1 cellular context compared by ENCODE assay signal in the genomic region with DNA sequence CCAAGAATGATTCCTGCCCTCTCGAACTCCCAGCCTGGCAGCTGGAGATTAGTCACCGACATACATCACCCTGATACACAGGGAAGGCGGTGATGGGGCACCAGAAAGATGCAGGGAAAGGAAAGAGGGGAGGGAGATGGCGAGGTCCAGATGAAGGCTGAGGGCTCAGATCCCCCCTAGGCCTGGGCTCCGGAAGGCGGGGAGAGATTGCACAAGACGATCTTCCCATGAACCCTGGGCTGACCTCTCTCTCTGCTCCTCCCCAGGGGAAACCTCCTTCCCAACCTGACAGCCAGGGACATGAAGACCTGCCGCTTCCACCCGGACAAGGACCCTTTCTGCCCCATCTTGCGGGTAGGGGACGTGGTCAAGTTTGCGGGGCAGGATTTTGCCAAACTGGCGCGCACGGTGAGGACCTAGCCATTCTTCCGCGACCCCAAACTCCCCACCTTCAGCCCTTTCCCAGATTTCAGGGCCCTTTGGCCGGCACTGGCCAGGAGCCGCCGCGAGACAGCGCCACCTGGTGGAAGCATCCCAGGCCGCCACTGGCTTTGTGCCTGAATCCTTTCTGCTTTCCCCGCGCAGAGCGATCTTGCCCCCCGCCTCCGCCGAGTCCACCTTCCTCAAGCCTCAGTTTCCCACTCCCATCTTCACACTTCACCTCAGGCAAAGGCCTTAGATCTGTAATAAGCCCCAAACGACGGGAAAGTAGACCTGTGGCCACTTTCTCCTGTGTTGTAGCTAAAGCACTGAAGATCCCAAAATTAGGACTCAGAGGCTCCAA.
TF ChIP-seq lines count a peak whose summit lies in the region.

No MANE protein-coding gene starts in this region.

TF ChIP-seq in HepG2, 621 proteins besides CTCF, POLR2A, EP300 and RAD21 (continued from another document and continues in another):
- TF ChIP-seq, protein P1, sequence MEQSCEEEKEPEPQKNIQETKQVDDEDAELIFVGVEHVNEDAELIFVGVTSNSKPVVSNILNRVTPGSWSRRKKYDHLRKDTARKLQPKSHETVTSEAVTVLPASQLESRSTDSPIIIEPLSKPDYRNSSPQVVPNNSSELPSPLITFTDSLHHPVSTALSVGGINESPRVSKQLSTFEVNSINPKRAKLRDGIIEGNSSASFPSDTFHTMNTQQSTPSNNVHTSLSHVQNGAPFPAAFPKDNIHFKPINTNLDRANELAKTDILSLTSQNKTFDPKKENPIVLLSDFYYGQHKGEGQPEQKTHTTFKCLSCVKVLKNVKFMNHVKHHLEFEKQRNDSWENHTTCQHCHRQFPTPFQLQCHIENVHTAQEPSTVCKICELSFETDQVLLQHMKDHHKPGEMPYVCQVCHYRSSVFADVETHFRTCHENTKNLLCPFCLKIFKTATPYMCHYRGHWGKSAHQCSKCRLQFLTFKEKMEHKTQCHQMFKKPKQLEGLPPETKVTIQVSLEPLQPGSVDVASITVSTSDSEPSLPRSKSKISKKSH (CRISPR knock-in tag; IDR thresholded peaks at IDR 0.05; ENCODE audit: borderline replicate concordance): no peak
- TF ChIP-seq ZNF724P (CRISPR knock-in tag; IDR thresholded peaks at IDR 0.05; ENCODE audit: borderline replicate concordance) (no peak), U2AF1 (optimal IDR thresholded peaks at IDR 0.05; ENCODE audit: low read depth, low read length) (no peak), CEBPB (IDR thresholded peaks at IDR 0.05; ENCODE audit: borderline replicate concordance, low read depth, low read length) (peak; percentile 81), RARA (CRISPR knock-in tag; IDR thresholded peaks at IDR 0.05) (peak; percentile 71), ZNF333 (CRISPR knock-in tag; IDR thresholded peaks at IDR 0.05; ENCODE audit: borderline replicate concordance) (no peak), MTF2 (CRISPR knock-in tag; IDR thresholded peaks at IDR 0.05; ENCODE audit: borderline replicate concordance) (peak; percentile 60; the same call in 1 of the 2 replicates), ZNF33B (CRISPR knock-in tag; IDR thresholded peaks at IDR 0.05) (no peak), SALL2 (CRISPR knock-in tag; IDR thresholded peaks at IDR 0.05) (no peak), NAIF1 (CRISPR knock-in tag; IDR thresholded peaks at IDR 0.05; ENCODE audit: borderline replicate concordance) (no peak), ZNF484 (CRISPR knock-in tag; IDR thresholded peaks at IDR 0.05; ENCODE audit: borderline replicate concordance, low read depth) (no peak), ASH2L (IDR thresholded peaks at IDR 0.05; ENCODE audit: insufficient read length, low read depth, low read length) (no peak), GFI1 (CRISPR knock-in tag; IDR thresholded peaks at IDR 0.05; ENCODE audit: borderline replicate concordance) (peak; percentile 19; the same call in 1 of the 2 replicates), ZNF83 (CRISPR knock-in tag; IDR thresholded peaks at IDR 0.05; ENCODE audit: borderline replicate concordance) (no peak), HNRNPUL1 (IDR thresholded peaks at IDR 0.05; ENCODE audit: low read depth, low read length) (no peak), ZNF589 (CRISPR knock-in tag; conservative IDR thresholded peaks at IDR 0.05) (no peak), ZBTB42 (CRISPR knock-in tag; IDR thresholded peaks at IDR 0.05) (no peak), KAT2B (IDR thresholded peaks at IDR 0.05; ENCODE audit: borderline replicate concordance, low read depth, low read length) (no peak), RXRA (CRISPR knock-in tag; IDR thresholded peaks at IDR 0.05) (no peak; the same call in 1 of the 2 replicates), ONECUT2 (CRISPR knock-in tag; IDR thresholded peaks at IDR 0.05) (no peak), ZBTB20 (CRISPR knock-in tag; IDR thresholded peaks at IDR 0.05; ENCODE audit: borderline replicate concordance, low read depth) (no peak), ZNF337 (CRISPR knock-in tag; IDR thresholded peaks at IDR 0.05; ENCODE audit: borderline replicate concordance, low read depth) (no peak), ZNF446 (CRISPR knock-in tag; IDR thresholded peaks at IDR 0.05) (no peak), ZNF619 (CRISPR knock-in tag; IDR thresholded peaks at IDR 0.05) (no peak)
- TF ChIP-seq, protein P2, sequence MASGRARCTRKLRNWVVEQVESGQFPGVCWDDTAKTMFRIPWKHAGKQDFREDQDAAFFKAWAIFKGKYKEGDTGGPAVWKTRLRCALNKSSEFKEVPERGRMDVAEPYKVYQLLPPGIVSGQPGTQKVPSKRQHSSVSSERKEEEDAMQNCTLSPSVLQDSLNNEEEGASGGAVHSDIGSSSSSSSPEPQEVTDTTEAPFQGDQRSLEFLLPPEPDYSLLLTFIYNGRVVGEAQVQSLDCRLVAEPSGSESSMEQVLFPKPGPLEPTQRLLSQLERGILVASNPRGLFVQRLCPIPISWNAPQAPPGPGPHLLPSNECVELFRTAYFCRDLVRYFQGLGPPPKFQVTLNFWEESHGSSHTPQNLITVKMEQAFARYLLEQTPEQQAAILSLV (CRISPR knock-in tag; IDR thresholded peaks at IDR 0.05; ENCODE audit: borderline replicate concordance): peak; percentile 64; the same call in 1 of the 2 replicates
- TF ChIP-seq, protein P3, sequence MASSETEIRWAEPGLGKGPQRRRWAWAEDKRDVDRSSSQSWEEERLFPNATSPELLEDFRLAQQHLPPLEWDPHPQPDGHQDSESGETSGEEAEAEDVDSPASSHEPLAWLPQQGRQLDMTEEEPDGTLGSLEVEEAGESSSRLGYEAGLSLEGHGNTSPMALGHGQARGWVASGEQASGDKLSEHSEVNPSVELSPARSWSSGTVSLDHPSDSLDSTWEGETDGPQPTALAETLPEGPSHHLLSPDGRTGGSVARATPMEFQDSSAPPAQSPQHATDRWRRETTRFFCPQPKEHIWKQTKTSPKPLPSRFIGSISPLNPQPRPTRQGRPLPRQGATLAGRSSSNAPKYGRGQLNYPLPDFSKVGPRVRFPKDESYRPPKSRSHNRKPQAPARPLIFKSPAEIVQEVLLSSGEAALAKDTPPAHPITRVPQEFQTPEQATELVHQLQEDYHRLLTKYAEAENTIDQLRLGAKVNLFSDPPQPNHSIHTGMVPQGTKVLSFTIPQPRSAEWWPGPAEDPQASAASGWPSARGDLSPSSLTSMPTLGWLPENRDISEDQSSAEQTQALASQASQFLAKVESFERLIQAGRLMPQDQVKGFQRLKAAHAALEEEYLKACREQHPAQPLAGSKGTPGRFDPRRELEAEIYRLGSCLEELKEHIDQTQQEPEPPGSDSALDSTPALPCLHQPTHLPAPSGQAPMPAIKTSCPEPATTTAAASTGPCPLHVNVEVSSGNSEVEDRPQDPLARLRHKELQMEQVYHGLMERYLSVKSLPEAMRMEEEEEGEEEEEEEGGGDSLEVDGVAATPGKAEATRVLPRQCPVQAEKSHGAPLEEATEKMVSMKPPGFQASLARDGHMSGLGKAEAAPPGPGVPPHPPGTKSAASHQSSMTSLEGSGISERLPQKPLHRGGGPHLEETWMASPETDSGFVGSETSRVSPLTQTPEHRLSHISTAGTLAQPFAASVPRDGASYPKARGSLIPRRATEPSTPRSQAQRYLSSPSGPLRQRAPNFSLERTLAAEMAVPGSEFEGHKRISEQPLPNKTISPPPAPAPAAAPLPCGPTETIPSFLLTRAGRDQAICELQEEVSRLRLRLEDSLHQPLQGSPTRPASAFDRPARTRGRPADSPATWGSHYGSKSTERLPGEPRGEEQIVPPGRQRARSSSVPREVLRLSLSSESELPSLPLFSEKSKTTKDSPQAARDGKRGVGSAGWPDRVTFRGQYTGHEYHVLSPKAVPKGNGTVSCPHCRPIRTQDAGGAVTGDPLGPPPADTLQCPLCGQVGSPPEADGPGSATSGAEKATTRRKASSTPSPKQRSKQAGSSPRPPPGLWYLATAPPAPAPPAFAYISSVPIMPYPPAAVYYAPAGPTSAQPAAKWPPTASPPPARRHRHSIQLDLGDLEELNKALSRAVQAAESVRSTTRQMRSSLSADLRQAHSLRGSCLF (CRISPR knock-in tag; IDR thresholded peaks at IDR 0.05; ENCODE audit: borderline replicate concordance): no peak
- TF ChIP-seq, protein P4, sequence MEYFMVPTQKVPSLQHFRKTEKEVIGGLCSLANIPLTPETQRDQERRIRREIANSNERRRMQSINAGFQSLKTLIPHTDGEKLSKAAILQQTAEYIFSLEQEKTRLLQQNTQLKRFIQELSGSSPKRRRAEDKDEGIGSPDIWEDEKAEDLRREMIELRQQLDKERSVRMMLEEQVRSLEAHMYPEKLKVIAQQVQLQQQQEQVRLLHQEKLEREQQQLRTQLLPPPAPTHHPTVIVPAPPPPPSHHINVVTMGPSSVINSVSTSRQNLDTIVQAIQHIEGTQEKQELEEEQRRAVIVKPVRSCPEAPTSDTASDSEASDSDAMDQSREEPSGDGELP (IDR thresholded peaks at IDR 0.05; ENCODE audit: borderline replicate concordance, low read depth): no peak
- TF ChIP-seq, protein P5, sequence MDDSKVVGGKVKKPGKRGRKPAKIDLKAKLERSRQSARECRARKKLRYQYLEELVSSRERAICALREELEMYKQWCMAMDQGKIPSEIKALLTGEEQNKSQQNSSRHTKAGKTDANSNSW (CRISPR knock-in tag; IDR thresholded peaks at IDR 0.05; ENCODE audit: borderline replicate concordance): no peak
- TF ChIP-seq, protein P6, sequence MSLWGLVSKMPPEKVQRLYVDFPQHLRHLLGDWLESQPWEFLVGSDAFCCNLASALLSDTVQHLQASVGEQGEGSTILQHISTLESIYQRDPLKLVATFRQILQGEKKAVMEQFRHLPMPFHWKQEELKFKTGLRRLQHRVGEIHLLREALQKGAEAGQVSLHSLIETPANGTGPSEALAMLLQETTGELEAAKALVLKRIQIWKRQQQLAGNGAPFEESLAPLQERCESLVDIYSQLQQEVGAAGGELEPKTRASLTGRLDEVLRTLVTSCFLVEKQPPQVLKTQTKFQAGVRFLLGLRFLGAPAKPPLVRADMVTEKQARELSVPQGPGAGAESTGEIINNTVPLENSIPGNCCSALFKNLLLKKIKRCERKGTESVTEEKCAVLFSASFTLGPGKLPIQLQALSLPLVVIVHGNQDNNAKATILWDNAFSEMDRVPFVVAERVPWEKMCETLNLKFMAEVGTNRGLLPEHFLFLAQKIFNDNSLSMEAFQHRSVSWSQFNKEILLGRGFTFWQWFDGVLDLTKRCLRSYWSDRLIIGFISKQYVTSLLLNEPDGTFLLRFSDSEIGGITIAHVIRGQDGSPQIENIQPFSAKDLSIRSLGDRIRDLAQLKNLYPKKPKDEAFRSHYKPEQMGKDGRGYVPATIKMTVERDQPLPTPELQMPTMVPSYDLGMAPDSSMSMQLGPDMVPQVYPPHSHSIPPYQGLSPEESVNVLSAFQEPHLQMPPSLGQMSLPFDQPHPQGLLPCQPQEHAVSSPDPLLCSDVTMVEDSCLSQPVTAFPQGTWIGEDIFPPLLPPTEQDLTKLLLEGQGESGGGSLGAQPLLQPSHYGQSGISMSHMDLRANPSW (CRISPR knock-in tag; IDR thresholded peaks at IDR 0.05; ENCODE audit: borderline replicate concordance): no peak
- TF ChIP-seq, protein P7, sequence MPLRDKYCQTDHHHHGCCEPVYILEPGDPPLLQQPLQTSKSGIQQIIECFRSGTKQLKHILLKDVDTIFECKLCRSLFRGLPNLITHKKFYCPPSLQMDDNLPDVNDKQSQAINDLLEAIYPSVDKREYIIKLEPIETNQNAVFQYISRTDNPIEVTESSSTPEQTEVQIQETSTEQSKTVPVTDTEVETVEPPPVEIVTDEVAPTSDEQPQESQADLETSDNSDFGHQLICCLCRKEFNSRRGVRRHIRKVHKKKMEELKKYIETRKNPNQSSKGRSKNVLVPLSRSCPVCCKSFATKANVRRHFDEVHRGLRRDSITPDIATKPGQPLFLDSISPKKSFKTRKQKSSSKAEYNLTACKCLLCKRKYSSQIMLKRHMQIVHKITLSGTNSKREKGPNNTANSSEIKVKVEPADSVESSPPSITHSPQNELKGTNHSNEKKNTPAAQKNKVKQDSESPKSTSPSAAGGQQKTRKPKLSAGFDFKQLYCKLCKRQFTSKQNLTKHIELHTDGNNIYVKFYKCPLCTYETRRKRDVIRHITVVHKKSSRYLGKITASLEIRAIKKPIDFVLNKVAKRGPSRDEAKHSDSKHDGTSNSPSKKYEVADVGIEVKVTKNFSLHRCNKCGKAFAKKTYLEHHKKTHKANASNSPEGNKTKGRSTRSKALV (CRISPR knock-in tag; IDR thresholded peaks at IDR 0.05): no peak
- TF ChIP-seq, protein P8, sequence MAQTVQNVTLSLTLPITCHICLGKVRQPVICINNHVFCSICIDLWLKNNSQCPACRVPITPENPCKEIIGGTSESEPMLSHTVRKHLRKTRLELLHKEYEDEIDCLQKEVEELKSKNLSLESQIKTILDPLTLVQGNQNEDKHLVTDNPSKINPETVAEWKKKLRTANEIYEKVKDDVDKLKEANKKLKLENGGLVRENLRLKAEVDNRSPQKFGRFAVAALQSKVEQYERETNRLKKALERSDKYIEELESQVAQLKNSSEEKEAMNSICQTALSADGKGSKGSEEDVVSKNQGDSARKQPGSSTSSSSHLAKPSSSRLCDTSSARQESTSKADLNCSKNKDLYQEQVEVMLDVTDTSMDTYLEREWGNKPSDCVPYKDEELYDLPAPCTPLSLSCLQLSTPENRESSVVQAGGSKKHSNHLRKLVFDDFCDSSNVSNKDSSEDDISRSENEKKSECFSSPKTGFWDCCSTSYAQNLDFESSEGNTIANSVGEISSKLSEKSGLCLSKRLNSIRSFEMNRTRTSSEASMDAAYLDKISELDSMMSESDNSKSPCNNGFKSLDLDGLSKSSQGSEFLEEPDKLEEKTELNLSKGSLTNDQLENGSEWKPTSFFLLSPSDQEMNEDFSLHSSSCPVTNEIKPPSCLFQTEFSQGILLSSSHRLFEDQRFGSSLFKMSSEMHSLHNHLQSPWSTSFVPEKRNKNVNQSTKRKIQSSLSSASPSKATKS (CRISPR knock-in tag; IDR thresholded peaks at IDR 0.05): no peak
- TF ChIP-seq, protein P9, sequence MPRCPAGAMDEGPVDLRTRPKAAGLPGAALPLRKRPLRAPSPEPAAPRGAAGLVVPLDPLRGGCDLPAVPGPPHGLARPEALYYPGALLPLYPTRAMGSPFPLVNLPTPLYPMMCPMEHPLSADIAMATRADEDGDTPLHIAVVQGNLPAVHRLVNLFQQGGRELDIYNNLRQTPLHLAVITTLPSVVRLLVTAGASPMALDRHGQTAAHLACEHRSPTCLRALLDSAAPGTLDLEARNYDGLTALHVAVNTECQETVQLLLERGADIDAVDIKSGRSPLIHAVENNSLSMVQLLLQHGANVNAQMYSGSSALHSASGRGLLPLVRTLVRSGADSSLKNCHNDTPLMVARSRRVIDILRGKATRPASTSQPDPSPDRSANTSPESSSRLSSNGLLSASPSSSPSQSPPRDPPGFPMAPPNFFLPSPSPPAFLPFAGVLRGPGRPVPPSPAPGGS (CRISPR knock-in tag; IDR thresholded peaks at IDR 0.05): no peak
- TF ChIP-seq, protein P10, sequence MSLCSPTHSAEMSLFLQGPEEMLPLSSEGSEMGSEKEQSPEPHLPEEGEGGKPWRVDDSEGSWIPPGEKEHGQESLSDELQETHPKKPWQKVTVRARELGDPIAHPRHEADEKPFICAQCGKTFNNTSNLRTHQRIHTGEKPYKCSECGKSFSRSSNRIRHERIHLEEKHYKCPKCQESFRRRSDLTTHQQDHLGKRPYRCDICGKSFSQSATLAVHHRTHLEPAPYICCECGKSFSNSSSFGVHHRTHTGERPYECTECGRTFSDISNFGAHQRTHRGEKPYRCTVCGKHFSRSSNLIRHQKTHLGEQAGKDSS (CRISPR knock-in tag; IDR thresholded peaks at IDR 0.05; ENCODE audit: borderline replicate concordance, low read depth): no peak; the same call in 1 of the 2 replicates
- TF ChIP-seq, protein P11, sequence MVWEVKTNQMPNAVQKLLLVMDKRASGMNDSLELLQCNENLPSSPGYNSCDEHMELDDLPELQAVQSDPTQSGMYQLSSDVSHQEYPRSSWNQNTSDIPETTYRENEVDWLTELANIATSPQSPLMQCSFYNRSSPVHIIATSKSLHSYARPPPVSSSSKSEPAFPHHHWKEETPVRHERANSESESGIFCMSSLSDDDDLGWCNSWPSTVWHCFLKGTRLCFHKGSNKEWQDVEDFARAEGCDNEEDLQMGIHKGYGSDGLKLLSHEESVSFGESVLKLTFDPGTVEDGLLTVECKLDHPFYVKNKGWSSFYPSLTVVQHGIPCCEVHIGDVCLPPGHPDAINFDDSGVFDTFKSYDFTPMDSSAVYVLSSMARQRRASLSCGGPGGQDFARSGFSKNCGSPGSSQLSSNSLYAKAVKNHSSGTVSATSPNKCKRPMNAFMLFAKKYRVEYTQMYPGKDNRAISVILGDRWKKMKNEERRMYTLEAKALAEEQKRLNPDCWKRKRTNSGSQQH (CRISPR knock-in tag; IDR thresholded peaks at IDR 0.05; ENCODE audit: low read depth): no peak
